In genomic region chr11:70854891-70855556, GRCh38 we compare ENCODE assay signal across 15 cellular contexts.
A peak's percentile ranks its signal among the peaks of the same experiment; 100 is the strongest.
DNase-seq lines count a peak whose midpoint lies in the region; ATAC-seq, FAIRE-seq and TF ChIP-seq lines count a peak whose summit lies in the region.
"Had no signal": no experiment of that assay in that cellular context is flagged by ENCODE, and none has a peak within 500 bp of the region (broad histone marks: within the 10 kb centered on the region; RNA-seq: fewer than 3 reads in every experiment).

No MANE protein-coding gene starts in this region.

- H3K4me3 Mint-ChIP-seq in glutamatergic neuron (ENCODE audit: unreplicated experiment): no peak overlapping the region
- H3K4me3 Mint-ChIP-seq: activated CD8-positive, alpha-beta T cell treated with anti-CD3 and anti-CD28 coated beads for 36 hours; naive thymus-derived CD4-positive, alpha-beta T cell had no signal

- H3K36me3 Mint-ChIP-seq in glutamatergic neuron (ENCODE audit: unreplicated experiment): peaks cover 2% of the 10 kb centered on the region
- H3K36me3 Mint-ChIP-seq: naive thymus-derived CD4-positive, alpha-beta T cell had no signal

- H3K4me1 Mint-ChIP-seq in glutamatergic neuron (ENCODE audit: low read depth, unreplicated experiment): no peaks in the 10 kb centered on the region
- H3K4me1 Mint-ChIP-seq: naive thymus-derived CD4-positive, alpha-beta T cell had no signal

- TF ChIP-seq CTCF in glutamatergic neuron (IDR thresholded peaks at IDR 0.05; ENCODE audit: partially characterized antibody, unreplicated experiment): no peak

- FAIRE-seq in frontal cortex (lab: Jason Lieb, UNC): no peak
- FAIRE-seq: RCC 7860 had no signal

- no peak for ATAC-seq in stimulated activated naive CD8-positive, alpha-beta T cell treated with anti-CD3 and anti-CD28 coated beads, Interleukin-15, Interleukin-2, amounts not matched to agents 100 U/mL and 50 U/mL, for 24 hours
- ATAC-seq: activated CD8-positive, alpha-beta T cell treated with anti-CD3 and anti-CD28 coated beads for 36 hours; esophagus mucosa; naive thymus-derived CD4-positive, alpha-beta T cell had no signal

- TF ChIP-seq RAD21 in Ishikawa (IDR thresholded peaks at IDR 0.05; ENCODE audit: low read depth): no peak

- DNase-seq in NCI-H2029 treated with DMSO at 0.1 percent for 48 hours (lab: John Stamatoyannopoulos, UW): peak; percentile 80
- peak; percentile 92 for DNase-seq in NCI-H774 (lab: John Stamatoyannopoulos, UW)
- DNase-seq in glutamatergic neuron: peak; percentile 28
- DNase-seq in frontal cortex (ENCODE audit: low spot score in 2 of 2): no peak
- no peak for DNase-seq in stimulated activated naive CD8-positive, alpha-beta T cell treated with anti-CD3 and anti-CD28 coated beads, Interleukin-15, Interleukin-2, amounts not matched to agents 100 U/mL and 50 U/mL, for 24 hours
- DNase-seq in HUDEP-2 (lab: John Stamatoyannopoulos, UW; ENCODE audit: unreplicated experiment in 76 of 76): no peak
- DNase-seq in activated CD4-positive, alpha-beta T cell treated with anti-CD3 and anti-CD28 coated beads, Interleukin-2, amount 50 U/mL, for 1 hour: no peak
- DNase-seq: activated CD8-positive, alpha-beta T cell treated with anti-CD3 and anti-CD28 coated beads for 36 hours; head of caudate nucleus; MG63; naive thymus-derived CD4-positive, alpha-beta T cell; NCI-H524 treated with DMSO at 0.1 percent for 48 hours had no signal

- TF ChIP-seq EP300 in Ishikawa (IDR thresholded peaks at IDR 0.05; ENCODE audit: borderline replicate concordance): no peak

- no peak overlapping the region for H3K27ac Mint-ChIP-seq in glutamatergic neuron (ENCODE audit: unreplicated experiment)
- H3K27ac Mint-ChIP-seq: activated CD8-positive, alpha-beta T cell treated with anti-CD3 and anti-CD28 coated beads for 36 hours; naive thymus-derived CD4-positive, alpha-beta T cell had no signal

- peaks cover 9% of the 10 kb centered on the region for H3K9me3 Mint-ChIP-seq in glutamatergic neuron (ENCODE audit: unreplicated experiment)

- peaks cover 8% of the 10 kb centered on the region for H3K27me3 Mint-ChIP-seq in glutamatergic neuron (ENCODE audit: unreplicated experiment)

TF ChIP-seq in Ishikawa, 13 proteins besides CTCF, POLR2A, EP300 and RAD21:
- TF ChIP-seq NFIC (IDR thresholded peaks at IDR 0.05): peak; percentile 27; the same call in 1 of the 2 replicates
- TF ChIP-seq TEAD4 (IDR thresholded peaks at IDR 0.05): no peak

Comparison
In these comparisons a context has a peak if more than half of its experiments do, and no peak if none do; other contexts are left out.
1. DNase-seq: peak in NCI-H2029 treated with DMSO at 0.1 percent for 48 hours (single experiment), NCI-H774 (single experiment) and glutamatergic neuron (single experiment); none in frontal cortex (0 of 2), stimulated activated naive CD8-positive, alpha-beta T cell treated with anti-CD3 and anti-CD28 coated beads, Interleukin-15, Interleukin-2, amounts not matched to agents 100 U/mL and 50 U/mL, for 24 hours (single experiment), HUDEP-2 (0 of 76) and activated CD4-positive, alpha-beta T cell treated with anti-CD3 and anti-CD28 coated beads, Interleukin-2, amount 50 U/mL, for 1 hour (single experiment).